Comparison of ENCODE assay signal across 1 cellular context in genomic region chrX:47560831-47561652, GRCh38.
A peak's percentile ranks its signal among the peaks of the same experiment; 100 is the strongest.
TF ChIP-seq lines count a peak whose summit lies in the region.

TSS of gene ARAF (plus strand) at chrX:47561205. CDS start at chrX:47562968, 1,763 bp downstream.

TF ChIP-seq in HEK293, 187 proteins besides CTCF, POLR2A, EP300 and RAD21 (continued from another document and continues in another):
- TF ChIP-seq PRDM2 (tag by site-specific recombination; IDR thresholded peaks at IDR 0.05; ENCODE audit: borderline replicate concordance) = no peak
- TF ChIP-seq ZNF654 (tag by site-specific recombination; IDR thresholded peaks at IDR 0.05; ENCODE audit: low read depth) = no peak
- TF ChIP-seq BCL6B (tag by site-specific recombination; IDR thresholded peaks at IDR 0.05) = no peak
- no peak for TF ChIP-seq TSHZ1 (tag by site-specific recombination; IDR thresholded peaks at IDR 0.05; ENCODE audit: borderline replicate concordance)
- TF ChIP-seq ZFP3 (tag by site-specific recombination; IDR thresholded peaks at IDR 0.05; ENCODE audit: low read depth) = no peak
- TF ChIP-seq ZNF843 (tag by site-specific recombination; IDR thresholded peaks at IDR 0.05) = 0 out of 2 replicates have a peak, but pooled peaks have one; percentile 27
- TF ChIP-seq ZNF704 (tag by site-specific recombination; IDR thresholded peaks at IDR 0.05) = no peak
- TF ChIP-seq ZBTB11 (tag by site-specific recombination; conservative IDR thresholded peaks at IDR 0.05; ENCODE audit: low read depth) = no peak
- peak; percentile 87 for TF ChIP-seq ZNF335 (tag by site-specific recombination; conservative IDR thresholded peaks at IDR 0.05)
- peak; percentile 49 for TF ChIP-seq ZFHX2 (tag by site-specific recombination; conservative IDR thresholded peaks at IDR 0.05)
- TF ChIP-seq SP7 (tag by site-specific recombination; IDR thresholded peaks at IDR 0.05) = peak; percentile 79
- no peak for TF ChIP-seq ZNF169 (tag by site-specific recombination; IDR thresholded peaks at IDR 0.05)
- TF ChIP-seq ZNF473 (tag by site-specific recombination; IDR thresholded peaks at IDR 0.05) = no peak
- peak; percentile 86 for TF ChIP-seq KLF8 (tag by site-specific recombination; IDR thresholded peaks at IDR 0.05)
- TF ChIP-seq AEBP2 (tag by site-specific recombination; IDR thresholded peaks at IDR 0.05; ENCODE audit: borderline replicate concordance) = no peak
- TF ChIP-seq ZNF610 (tag by site-specific recombination; IDR thresholded peaks at IDR 0.05; ENCODE audit: borderline replicate concordance) = no peak
- no peak for TF ChIP-seq GFI1B (tag by site-specific recombination; IDR thresholded peaks at IDR 0.05)
- TF ChIP-seq ZNF600 (tag by site-specific recombination; IDR thresholded peaks at IDR 0.05) = no peak
- peak; percentile 93 for TF ChIP-seq PBX3 (CRISPR knock-in tag; IDR thresholded peaks at IDR 0.05)
- TF ChIP-seq ZNF501 (tag by site-specific recombination; IDR thresholded peaks at IDR 0.05) = peak; percentile 80
- TF ChIP-seq ZNF660 (tag by site-specific recombination; IDR thresholded peaks at IDR 0.05) = 0 out of 2 replicates have a peak, but pooled peaks have one; percentile 52
- TF ChIP-seq KLF17 (tag by site-specific recombination; IDR thresholded peaks at IDR 0.05) = peak; percentile 88
- TF ChIP-seq KLF10 (tag by site-specific recombination; IDR thresholded peaks at IDR 0.05) = no peak
- TF ChIP-seq ELK4 (IDR thresholded peaks at IDR 0.05; ENCODE audit: borderline replicate concordance, low read depth, low read length) = no peak
- no peak for TF ChIP-seq BCL11B (tag by site-specific recombination; IDR thresholded peaks at IDR 0.05; ENCODE audit: low read depth)
- peak; percentile 72 for TF ChIP-seq KLF9 (tag by site-specific recombination; IDR thresholded peaks at IDR 0.05; ENCODE audit: low read depth)
- TF ChIP-seq ZNF555 (tag by site-specific recombination; conservative IDR thresholded peaks at IDR 0.05) = no peak
- TF ChIP-seq ZBTB17 (tag by site-specific recombination; IDR thresholded peaks at IDR 0.05) = peak; percentile 81
- no peak; the same call in 1 of the 2 replicates for TF ChIP-seq ZNF394 (tag by site-specific recombination; IDR thresholded peaks at IDR 0.05; ENCODE audit: borderline replicate concordance)
- TF ChIP-seq MEIS1 (CRISPR knock-in tag; IDR thresholded peaks at IDR 0.05; ENCODE audit: borderline replicate concordance) = no peak
- no peak for TF ChIP-seq ZNF596 (tag by site-specific recombination; IDR thresholded peaks at IDR 0.05)
- TF ChIP-seq ZNF26 (tag by site-specific recombination; IDR thresholded peaks at IDR 0.05) = no peak
- TF ChIP-seq EGR2 (tag by site-specific recombination; IDR thresholded peaks at IDR 0.05; ENCODE audit: low read depth) = 0 out of 2 replicates have a peak, but pooled peaks have one; percentile 46
- no peak for TF ChIP-seq RBAK (tag by site-specific recombination; IDR thresholded peaks at IDR 0.05)
- no peak for TF ChIP-seq GLI2 (tag by site-specific recombination; IDR thresholded peaks at IDR 0.05; ENCODE audit: borderline replicate concordance, low read depth)
